Comparison of ENCODE assay signal across 1 cellular context in the genomic region with DNA sequence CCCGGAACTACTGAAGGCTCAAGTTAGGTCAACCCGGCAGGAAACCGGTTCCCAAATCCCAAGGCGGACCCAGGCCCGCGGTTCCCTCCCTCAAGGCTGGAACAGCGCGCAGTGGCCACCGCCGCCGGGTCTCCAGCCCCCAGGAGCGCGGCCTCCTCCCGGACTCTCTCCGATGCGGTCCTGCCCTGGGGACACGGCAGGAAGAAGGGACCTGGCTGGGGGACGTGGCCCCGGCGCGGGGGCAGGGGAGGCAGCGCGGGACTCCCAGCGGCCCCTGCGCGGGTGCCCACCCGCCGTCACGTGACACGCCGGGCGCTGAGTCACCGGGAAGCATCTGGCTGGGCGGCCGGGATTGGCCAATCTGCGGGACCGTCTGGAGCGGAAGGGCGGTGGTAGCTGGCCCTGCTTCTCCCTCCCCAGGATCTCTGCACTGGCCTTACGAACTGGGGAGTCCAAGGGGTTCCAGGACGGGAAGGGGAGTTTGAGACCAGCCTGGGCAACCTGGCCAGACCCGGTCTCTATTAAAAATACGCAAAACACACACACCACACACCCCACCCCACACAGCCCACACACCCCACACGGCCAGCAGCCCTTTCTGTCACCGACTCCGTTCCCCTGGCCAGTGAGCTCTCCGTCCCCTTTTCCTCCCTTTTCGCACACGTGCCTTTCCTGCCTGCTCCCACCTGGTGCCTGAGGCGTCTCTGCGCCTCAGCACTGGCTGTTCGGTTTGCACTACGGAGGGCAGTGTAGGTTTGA.
TF ChIP-seq lines count a peak whose summit lies in the region.

No MANE protein-coding gene starts in this region.

TF ChIP-seq in GM12878, 131 proteins besides CTCF, POLR2A, EP300 and RAD21 (continued from another document):
- peak; percentile 72 for TF ChIP-seq DPF2 (IDR thresholded peaks at IDR 0.05)
- TF ChIP-seq, protein P1, sequence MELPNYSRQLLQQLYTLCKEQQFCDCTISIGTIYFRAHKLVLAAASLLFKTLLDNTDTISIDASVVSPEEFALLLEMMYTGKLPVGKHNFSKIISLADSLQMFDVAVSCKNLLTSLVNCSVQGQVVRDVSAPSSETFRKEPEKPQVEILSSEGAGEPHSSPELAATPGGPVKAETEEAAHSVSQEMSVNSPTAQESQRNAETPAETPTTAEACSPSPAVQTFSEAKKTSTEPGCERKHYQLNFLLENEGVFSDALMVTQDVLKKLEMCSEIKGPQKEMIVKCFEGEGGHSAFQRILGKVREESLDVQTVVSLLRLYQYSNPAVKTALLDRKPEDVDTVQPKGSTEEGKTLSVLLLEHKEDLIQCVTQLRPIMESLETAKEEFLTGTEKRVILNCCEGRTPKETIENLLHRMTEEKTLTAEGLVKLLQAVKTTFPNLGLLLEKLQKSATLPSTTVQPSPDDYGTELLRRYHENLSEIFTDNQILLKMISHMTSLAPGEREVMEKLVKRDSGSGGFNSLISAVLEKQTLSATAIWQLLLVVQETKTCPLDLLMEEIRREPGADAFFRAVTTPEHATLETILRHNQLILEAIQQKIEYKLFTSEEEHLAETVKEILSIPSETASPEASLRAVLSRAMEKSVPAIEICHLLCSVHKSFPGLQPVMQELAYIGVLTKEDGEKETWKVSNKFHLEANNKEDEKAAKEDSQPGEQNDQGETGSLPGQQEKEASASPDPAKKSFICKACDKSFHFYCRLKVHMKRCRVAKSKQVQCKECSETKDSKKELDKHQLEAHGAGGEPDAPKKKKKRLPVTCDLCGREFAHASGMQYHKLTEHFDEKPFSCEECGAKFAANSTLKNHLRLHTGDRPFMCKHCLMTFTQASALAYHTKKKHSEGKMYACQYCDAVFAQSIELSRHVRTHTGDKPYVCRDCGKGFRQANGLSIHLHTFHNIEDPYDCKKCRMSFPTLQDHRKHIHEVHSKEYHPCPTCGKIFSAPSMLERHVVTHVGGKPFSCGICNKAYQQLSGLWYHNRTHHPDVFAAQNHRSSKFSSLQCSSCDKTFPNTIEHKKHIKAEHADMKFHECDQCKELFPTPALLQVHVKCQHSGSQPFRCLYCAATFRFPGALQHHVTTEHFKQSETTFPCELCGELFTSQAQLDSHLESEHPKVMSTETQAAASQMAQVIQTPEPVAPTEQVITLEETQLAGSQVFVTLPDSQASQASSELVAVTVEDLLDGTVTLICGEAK (IDR thresholded peaks at IDR 0.05; ENCODE audit: borderline replicate concordance): peak; percentile 74; the same call in 1 of the 2 replicates
- TF ChIP-seq, protein P2, sequence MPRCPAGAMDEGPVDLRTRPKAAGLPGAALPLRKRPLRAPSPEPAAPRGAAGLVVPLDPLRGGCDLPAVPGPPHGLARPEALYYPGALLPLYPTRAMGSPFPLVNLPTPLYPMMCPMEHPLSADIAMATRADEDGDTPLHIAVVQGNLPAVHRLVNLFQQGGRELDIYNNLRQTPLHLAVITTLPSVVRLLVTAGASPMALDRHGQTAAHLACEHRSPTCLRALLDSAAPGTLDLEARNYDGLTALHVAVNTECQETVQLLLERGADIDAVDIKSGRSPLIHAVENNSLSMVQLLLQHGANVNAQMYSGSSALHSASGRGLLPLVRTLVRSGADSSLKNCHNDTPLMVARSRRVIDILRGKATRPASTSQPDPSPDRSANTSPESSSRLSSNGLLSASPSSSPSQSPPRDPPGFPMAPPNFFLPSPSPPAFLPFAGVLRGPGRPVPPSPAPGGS (IDR thresholded peaks at IDR 0.05; ENCODE audit: borderline replicate concordance, insufficient read depth, low read depth, low read length, poor library complexity, severe bottlenecking): no peak
- TF ChIP-seq, protein P3, sequence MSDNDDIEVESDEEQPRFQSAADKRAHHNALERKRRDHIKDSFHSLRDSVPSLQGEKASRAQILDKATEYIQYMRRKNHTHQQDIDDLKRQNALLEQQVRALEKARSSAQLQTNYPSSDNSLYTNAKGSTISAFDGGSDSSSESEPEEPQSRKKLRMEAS (IDR thresholded peaks at IDR 0.05; ENCODE audit: low read depth, low read length): peak; percentile 93
- peak; percentile 92 for TF ChIP-seq POLR2AphosphoS2 (IDR thresholded peaks at IDR 0.05; ENCODE audit: low read depth, low read length)
